21 cellular contexts compared by ENCODE assay signal in the genomic region with DNA sequence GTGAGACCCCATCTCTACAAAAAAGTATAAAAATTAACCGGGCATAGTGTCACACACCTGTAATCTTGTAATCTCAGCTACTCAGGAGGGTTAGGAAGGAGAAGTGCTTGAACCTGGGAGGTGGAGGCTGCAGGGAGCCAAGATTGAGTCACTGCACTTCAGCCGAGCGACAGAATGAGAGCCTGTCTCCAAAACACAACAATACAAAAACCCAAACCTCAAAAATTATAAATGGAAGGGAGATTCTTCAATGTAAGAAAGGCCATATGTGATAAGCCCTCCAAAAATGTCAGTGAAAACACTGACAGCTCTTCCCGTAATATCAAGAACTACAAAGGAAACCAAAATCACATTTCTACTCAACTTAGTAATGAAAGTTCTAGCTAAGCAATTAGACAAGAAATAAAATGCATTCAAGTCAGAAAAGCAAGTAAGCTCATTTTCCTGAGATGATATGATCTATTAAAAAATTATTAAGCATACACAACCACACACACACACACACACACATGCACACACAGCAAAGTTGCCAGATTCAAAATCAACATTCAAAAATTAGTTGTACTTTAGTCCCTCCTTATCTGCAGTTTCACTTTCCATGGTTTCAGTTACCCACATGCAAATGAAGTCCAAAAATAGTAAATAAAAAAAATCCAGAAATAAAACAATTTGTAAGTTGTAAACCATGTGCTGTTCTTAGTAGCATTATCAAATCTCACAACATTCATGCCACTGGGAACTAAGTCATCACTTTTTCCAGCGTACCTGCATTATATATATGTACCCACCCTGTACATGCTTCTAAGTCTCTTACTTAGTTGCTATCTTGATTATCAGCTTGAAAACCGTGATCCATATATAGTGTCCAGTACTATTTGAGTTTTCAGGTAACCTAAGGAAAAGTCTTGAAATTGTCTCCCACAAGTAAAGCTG.
A peak's percentile ranks its signal among the peaks of the same experiment; 100 is the strongest.
DNase-seq lines count a peak whose midpoint lies in the region; ATAC-seq, FAIRE-seq and TF ChIP-seq lines count a peak whose summit lies in the region.
"Had no signal": no experiment of that assay in that cellular context is flagged by ENCODE, and none has a peak within 500 bp of the region (broad histone marks: within the 10 kb centered on the region; RNA-seq: fewer than 3 reads in every experiment).

No MANE protein-coding gene starts in this region.

- peak; percentile 40 for DNase-seq in activated CD4-positive, alpha-beta T cell treated with anti-CD3 and anti-CD28 coated beads for 36 hours
- no peak for DNase-seq in activated CD4-positive, alpha-beta T cell treated with anti-CD3 and anti-CD28 coated beads for 1 hour
- no peak for DNase-seq in GM19239 (ENCODE audit: insufficient read length, low spot score)
- DNase-seq in activated CD4-positive, alpha-beta memory T cell treated with anti-CD3 and anti-CD28 coated beads, Interleukin-2, amount 10 ng/mL, durations not matched to agents 7 days and 5 days, result no peak
- no peak for DNase-seq in left lobe of liver (ENCODE audit: low spot score)
- no peak for DNase-seq in dedifferentiated amniotic fluid mesenchymal stem cell (ENCODE audit: extremely low spot score)
- no peak for DNase-seq in heart left ventricle
- DNase-seq: activated gamma-delta T cell; H9; KBM-7; PC-3; stimulated activated naive CD4-positive, alpha-beta T cell; T1000 had no signal

- no peaks in the 10 kb centered on the region for H3K27me3 ChIP-seq in heart left ventricle
- H3K27me3 ChIP-seq: BLaER1 treated with 17β-estradiol and CSF1 and Interleukin-3, amounts not matched to agents 10 nM and 100 nM; SJSA1 had no signal

- no peak overlapping the region for H3K4me3 ChIP-seq in heart left ventricle
- H3K4me3 ChIP-seq: BLaER1 treated with 17β-estradiol and CSF1 and Interleukin-3, amounts not matched to agents 10 nM and 100 nM; lung; SJSA1; skin epidermis had no signal

- peaks cover 6% of the 10 kb centered on the region for H3K36me3 Mint-ChIP-seq in activated CD4-positive, alpha-beta T cell treated with anti-CD3 and anti-CD28 coated beads for 36 hours (ENCODE audit: low read depth)
- H3K36me3 Mint-ChIP-seq in activated CD4-positive, alpha-beta memory T cell treated with anti-CD3 and anti-CD28 coated beads, Interleukin-2, amount 10 ng/mL, durations not matched to agents 7 days and 5 days (ENCODE audit: low read depth), result peaks cover 12% of the 10 kb centered on the region
- H3K36me3 Mint-ChIP-seq: type B pancreatic cell had no signal

- TF ChIP-seq CTCF in heart left ventricle (IDR thresholded peaks at IDR 0.05), result no peak

- H3K27ac ChIP-seq in heart left ventricle, result no peak overlapping the region
- H3K27ac ChIP-seq: BLaER1 treated with 17β-estradiol and CSF1 and Interleukin-3, amounts not matched to agents 10 nM and 100 nM; SJSA1; skin epidermis had no signal

- TF ChIP-seq POLR2A in heart left ventricle (IDR thresholded peaks at IDR 0.05), result no peak

- H3K27ac Mint-ChIP-seq in activated CD4-positive, alpha-beta T cell treated with anti-CD3 and anti-CD28 coated beads for 36 hours, result peak overlapping the region; percentile 72
- peak overlapping the region; percentile 56 for H3K27ac Mint-ChIP-seq in activated CD4-positive, alpha-beta memory T cell treated with anti-CD3 and anti-CD28 coated beads, Interleukin-2, amount 10 ng/mL, durations not matched to agents 7 days and 5 days
- H3K27ac Mint-ChIP-seq: H9, type B pancreatic cell had no signal

- H3K9me3 ChIP-seq in heart left ventricle, result no peaks in the 10 kb centered on the region
- H3K9me3 ChIP-seq: BLaER1 treated with 17β-estradiol and CSF1 and Interleukin-3, amounts not matched to agents 10 nM and 100 nM; SJSA1 had no signal

- H3K4me1 Mint-ChIP-seq in activated CD4-positive, alpha-beta T cell treated with anti-CD3 and anti-CD28 coated beads for 36 hours, result peaks cover 31% of the 10 kb centered on the region
- peaks cover 19% of the 10 kb centered on the region for H3K4me1 Mint-ChIP-seq in activated CD4-positive, alpha-beta memory T cell treated with anti-CD3 and anti-CD28 coated beads, Interleukin-2, amount 10 ng/mL, durations not matched to agents 7 days and 5 days
- H3K4me1 Mint-ChIP-seq: H9 had no signal

- H3K4me1 ChIP-seq in heart left ventricle, result peaks cover 0 to 10% (median 0%) of the 10 kb centered on the region in 12 donors
- H3K4me1 ChIP-seq: BLaER1 treated with 17β-estradiol and CSF1 and Interleukin-3, amounts not matched to agents 10 nM and 100 nM; SJSA1 had no signal

- H3K27me3 Mint-ChIP-seq in activated CD4-positive, alpha-beta T cell treated with anti-CD3 and anti-CD28 coated beads for 36 hours, result no peaks in the 10 kb centered on the region
- no peaks in the 10 kb centered on the region for H3K27me3 Mint-ChIP-seq in activated CD4-positive, alpha-beta memory T cell treated with anti-CD3 and anti-CD28 coated beads, Interleukin-2, amount 10 ng/mL, durations not matched to agents 7 days and 5 days
- H3K27me3 Mint-ChIP-seq: type B pancreatic cell had no signal

- ATAC-seq in activated CD4-positive, alpha-beta T cell treated with anti-CD3 and anti-CD28 coated beads for 36 hours, result peak; percentile 80
- ATAC-seq in left lobe of liver (peak; percentile 75), HG02623 (IDR thresholded peaks at IDR 0.05; ENCODE audit: unreplicated experiment) (no peak), heart left ventricle (no peak)
- ATAC-seq: esophagus mucosa, PC-3 had no signal

- POLR2A ChIA-PET in activated CD4-positive, alpha-beta T cell treated with anti-CD3 and anti-CD28 coated beads for 36 hours (lab: Charles Lee), result no interaction called here
- POLR2A ChIA-PET in activated CD4-positive, alpha-beta memory T cell treated with anti-CD3 and anti-CD28 coated beads, Interleukin-2, amount 10 ng/mL, durations not matched to agents 7 days and 5 days (lab: Charles Lee), result interaction anchor here (1.4 kb wide), 1 partner anchor 332 kb away, joined by 3 read pairs; the partner anchor contains the start of gene TMSB4Y

- H3K36me3 ChIP-seq in heart left ventricle, result peaks cover 0 to 26% (median 0%) of the 10 kb centered on the region in 9 donors
- H3K36me3 ChIP-seq: BLaER1 treated with 17β-estradiol and CSF1 and Interleukin-3, amounts not matched to agents 10 nM and 100 nM; SJSA1 had no signal

- H3K4me3 Mint-ChIP-seq in activated CD4-positive, alpha-beta T cell treated with anti-CD3 and anti-CD28 coated beads for 36 hours, result peak overlapping the region; percentile 52
- peak overlapping the region; percentile 50 for H3K4me3 Mint-ChIP-seq in activated CD4-positive, alpha-beta memory T cell treated with anti-CD3 and anti-CD28 coated beads, Interleukin-2, amount 10 ng/mL, durations not matched to agents 7 days and 5 days
- H3K4me3 Mint-ChIP-seq: H9, type B pancreatic cell had no signal

- no peaks in the 10 kb centered on the region for H3K9me3 Mint-ChIP-seq in activated CD4-positive, alpha-beta T cell treated with anti-CD3 and anti-CD28 coated beads for 36 hours (ENCODE audit: low read depth)
- H3K9me3 Mint-ChIP-seq in activated CD4-positive, alpha-beta memory T cell treated with anti-CD3 and anti-CD28 coated beads, Interleukin-2, amount 10 ng/mL, durations not matched to agents 7 days and 5 days, result no peaks in the 10 kb centered on the region
- H3K9me3 Mint-ChIP-seq: H9, type B pancreatic cell had no signal

- CTCF ChIA-PET in activated CD4-positive, alpha-beta T cell treated with anti-CD3 and anti-CD28 coated beads for 36 hours (lab: Charles Lee), result interaction anchor here (0.6 kb wide), 1 partner anchor 464 kb away, joined by 3 read pairs; no protein-coding TSS in a partner anchor
- CTCF ChIA-PET in activated CD4-positive, alpha-beta memory T cell treated with anti-CD3 and anti-CD28 coated beads, Interleukin-2, amount 10 ng/mL, durations not matched to agents 7 days and 5 days (lab: Charles Lee), result interaction anchor here (1.5 kb wide), 1 partner anchor 28 kb away, joined by 4 read pairs; no protein-coding TSS in a partner anchor

- intact Hi-C loops in activated CD4-positive, alpha-beta T cell treated with anti-CD3 and anti-CD28 coated beads for 36 hours (cut with DNase I, micrococcal nuclease), result loop anchor here (5.0 to 10.0 kb wide), 4 partner anchors 104 to 974 kb away; partner anchors contain the start of gene TMSB4Y (in 1 of the 2)
- intact Hi-C loops in heart left ventricle (cut with DNase I), result no loop called here

- 76 to 80% methylated on average over 6 of the region's 6 CpGs; no CpG with 5 or more reads in 2 of the 4 donors for WGBS in heart left ventricle, 4 donors

- peak; percentile 92 for FAIRE-seq in GM19239 (lab: Jason Lieb, UNC)
- FAIRE-seq: A204.1 had no signal

Comparison
In these comparisons a context has a peak if more than half of its experiments do, and no peak if none do; other contexts are left out.
1. ATAC-seq: peak in activated CD4-positive, alpha-beta T cell treated with anti-CD3 and anti-CD28 coated beads for 36 hours (single experiment) and left lobe of liver (single experiment); none in HG02623 (single experiment) and heart left ventricle (0 of 4).
2. intact Hi-C loops: an anchor here in activated CD4-positive, alpha-beta T cell treated with anti-CD3 and anti-CD28 coated beads for 36 hours (5.0 to 10.0 kb wide); none called in heart left ventricle.